ENCODE assay signal across 21 cellular contexts in the genomic region with DNA sequence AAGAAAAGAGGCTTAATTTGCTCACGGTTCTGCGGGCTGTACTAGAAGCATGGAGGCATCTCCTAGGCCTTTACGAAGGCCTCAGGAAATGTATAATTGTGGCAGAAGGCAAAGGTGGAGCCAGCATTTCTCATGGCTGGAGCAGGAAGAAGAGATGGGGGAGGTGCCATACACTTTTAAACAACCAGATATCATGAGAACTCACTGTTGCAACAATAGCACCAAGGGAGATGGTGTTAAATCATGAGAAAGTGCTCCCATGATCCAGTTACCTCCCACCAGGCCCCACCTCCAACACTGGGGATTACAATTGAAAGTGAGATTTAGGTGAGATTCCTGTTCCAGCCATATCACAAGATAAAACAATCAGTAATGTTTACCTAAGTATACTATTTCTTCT. TPM values are rescaled to one million over a fixed set of nuclear protein-coding genes. Genes with fewer than 3 reads are reported as not detected.
DNase-seq lines count a peak whose midpoint lies in the region; ATAC-seq, FAIRE-seq and TF ChIP-seq lines count a peak whose summit lies in the region.
"Had no signal": no experiment of that assay in that cellular context is flagged by ENCODE, and none has a peak within 500 bp of the region (broad histone marks: within the 10 kb centered on the region; RNA-seq: fewer than 3 reads in every experiment).

No MANE protein-coding gene starts in this region.

- H3K9me3 Mint-ChIP-seq in Caco-2 (ENCODE audit: unreplicated experiment): no peaks in the 10 kb centered on the region
- H3K9me3 Mint-ChIP-seq: CD4-positive, alpha-beta memory T cell had no signal

- peak; percentile 61 for ATAC-seq in mucosa of descending colon
- ATAC-seq: HepG2, Panc1 had no signal

- H3K36me3 Mint-ChIP-seq in Caco-2 (ENCODE audit: insufficient read depth, unreplicated experiment): peaks cover 6% of the 10 kb centered on the region

- no peak overlapping the region for H3K4me3 ChIP-seq in Caco-2 (ENCODE audit: low read depth, low read length)
- H3K4me3 ChIP-seq in fibroblast of pulmonary artery (replicated peaks; ENCODE audit: low read depth, low read length): no peak overlapping the region
- no peak overlapping the region for H3K4me3 ChIP-seq in mucosa of descending colon
- H3K4me3 ChIP-seq in right atrium auricular region: no peak overlapping the region

- H3K27me3 Mint-ChIP-seq in Caco-2 (ENCODE audit: insufficient read depth, unreplicated experiment): no peaks in the 10 kb centered on the region
- H3K27me3 Mint-ChIP-seq: CD4-positive, alpha-beta memory T cell had no signal

- BruUV-seq in Caco-2 (replicated peaks; lab: Mats Ljungman, UMichigan): no TSS peak

- CTCF ChIA-PET in Caco-2 (lab: Charles Lee): no interaction called here

- peak; percentile 30 to 38 for DNase-seq in Caco-2
- peak; percentile 60 for DNase-seq in NCI-H226
- peak; percentile 27 for DNase-seq in fibroblast of pulmonary artery (ENCODE audit: low read depth)
- DNase-seq in mucosa of descending colon: no peak
- no peak for DNase-seq in right atrium auricular region (ENCODE audit: low spot score)
- no peak for DNase-seq in NCI-H1092 (lab: John Stamatoyannopoulos, UW)
- DNase-seq in urothelium cell line (ENCODE audit: low spot score): no peak
- DNase-seq: C1 segment of cervical spinal cord; CD4-positive, alpha-beta memory T cell; DMS 273 treated with DMSO at 0.1 percent for 48 hours; DND-41; H7; Karpas-422; NCI-H1092 treated with DMSO at 0.1 percent for 48 hours; NCI-H1436; NCI-H187 treated with DMSO at 0.1 percent for 48 hours; NCI-H526 treated with DMSO at 0.1 percent for 48 hours; SHP77 had no signal

- peak overlapping the region; percentile 72 for H3K27ac Mint-ChIP-seq in Caco-2 (ENCODE audit: unreplicated experiment)
- H3K27ac Mint-ChIP-seq: CD4-positive, alpha-beta memory T cell had no signal

- H3K4me1 ChIP-seq in Caco-2 (peaks cover 72% of the 10 kb centered on the region), mucosa of descending colon (ENCODE audit: low read depth) (peaks cover 11% of the 10 kb centered on the region), right atrium auricular region (no peaks in the 10 kb centered on the region)

- H3K27ac ChIP-seq in right atrium auricular region: no peak overlapping the region
- H3K27ac ChIP-seq: RWPE1 had no signal

- FAIRE-seq in urothelium cell line (lab: Jason Lieb, UNC): no peak
- FAIRE-seq: HepG2 had no signal

- no peak for TF ChIP-seq CTCF in Caco-2 (IDR thresholded peaks at IDR 0.05; ENCODE audit: insufficient read depth in 1 of 2, low read depth in 1 of 2, low read length in 1 of 2, severe bottlenecking in 1 of 2, unreplicated experiment in 1 of 2)
- TF ChIP-seq CTCF in fibroblast of pulmonary artery (IDR thresholded peaks at IDR 0.05; ENCODE audit: low read length, missing control alignments): no peak
- no peak for TF ChIP-seq CTCF in mucosa of descending colon (IDR thresholded peaks at IDR 0.05)
- TF ChIP-seq CTCF in right atrium auricular region (IDR thresholded peaks at IDR 0.05): no peak

- H3K9me3 ChIP-seq in Caco-2 (no peaks in the 10 kb centered on the region), mucosa of descending colon (no peaks in the 10 kb centered on the region), right atrium auricular region (no peaks in the 10 kb centered on the region)

- H3K27me3 ChIP-seq in Caco-2 (replicated peaks; ENCODE audit: control insufficient read depth, insufficient read depth, low read length) (no peaks in the 10 kb centered on the region), right atrium auricular region (no peaks in the 10 kb centered on the region)

- POLR2A ChIA-PET in Caco-2 (lab: Charles Lee): no interaction called here

- intact Hi-C loops in Caco-2 (cut with micrococcal nuclease; ENCODE audit: unreplicated experiment): loop anchor here (2.0 kb wide), 1 partner anchor 451 kb away; no protein-coding TSS in a partner anchor
- intact Hi-C loops in mucosa of descending colon (cut with DNase I, micrococcal nuclease): no loop called here

- H3K4me1 Mint-ChIP-seq in Caco-2 (ENCODE audit: low read depth, unreplicated experiment): peaks cover 46% of the 10 kb centered on the region
- H3K4me1 Mint-ChIP-seq: CD4-positive, alpha-beta memory T cell had no signal

- H3K36me3 ChIP-seq in Caco-2 (ENCODE audit: control insufficient read depth, insufficient read depth, low read length) (no peaks in the 10 kb centered on the region), mucosa of descending colon (ENCODE audit: low read depth) (no peaks in the 10 kb centered on the region), right atrium auricular region (peaks cover 14% of the 10 kb centered on the region)

- peak overlapping the region; percentile 50 for H3K4me3 Mint-ChIP-seq in Caco-2 (ENCODE audit: unreplicated experiment)
- H3K4me3 Mint-ChIP-seq: CD4-positive, alpha-beta memory T cell had no signal

RNA-seq across cellular contexts. Expression of gene MTHFD2L, which starts 45.5 kb away (rescaled TPM):
- total RNA-seq in Caco-2 (2022) (11.0 and 11.6 TPM in 2 replicates), mucosa of descending colon (10 to 100 TPM; 10.7 to 12.9 (median 11.6) TPM), right atrium auricular region (10 to 100 TPM in 1 of 2 donors, 1 to 10 TPM in 1; 8.3 to 11.5 TPM)

Comparison
In these comparisons a context has a peak if more than half of its experiments do, and no peak if none do; other contexts are left out.
1. DNase-seq: peak in Caco-2 (2 of 2), NCI-H226 (single experiment) and fibroblast of pulmonary artery (single experiment); none in mucosa of descending colon (0 of 3), right atrium auricular region (single experiment), NCI-H1092 (single experiment) and urothelium cell line (single experiment).